8 cellular contexts compared by ENCODE assay signal in the genomic region with DNA sequence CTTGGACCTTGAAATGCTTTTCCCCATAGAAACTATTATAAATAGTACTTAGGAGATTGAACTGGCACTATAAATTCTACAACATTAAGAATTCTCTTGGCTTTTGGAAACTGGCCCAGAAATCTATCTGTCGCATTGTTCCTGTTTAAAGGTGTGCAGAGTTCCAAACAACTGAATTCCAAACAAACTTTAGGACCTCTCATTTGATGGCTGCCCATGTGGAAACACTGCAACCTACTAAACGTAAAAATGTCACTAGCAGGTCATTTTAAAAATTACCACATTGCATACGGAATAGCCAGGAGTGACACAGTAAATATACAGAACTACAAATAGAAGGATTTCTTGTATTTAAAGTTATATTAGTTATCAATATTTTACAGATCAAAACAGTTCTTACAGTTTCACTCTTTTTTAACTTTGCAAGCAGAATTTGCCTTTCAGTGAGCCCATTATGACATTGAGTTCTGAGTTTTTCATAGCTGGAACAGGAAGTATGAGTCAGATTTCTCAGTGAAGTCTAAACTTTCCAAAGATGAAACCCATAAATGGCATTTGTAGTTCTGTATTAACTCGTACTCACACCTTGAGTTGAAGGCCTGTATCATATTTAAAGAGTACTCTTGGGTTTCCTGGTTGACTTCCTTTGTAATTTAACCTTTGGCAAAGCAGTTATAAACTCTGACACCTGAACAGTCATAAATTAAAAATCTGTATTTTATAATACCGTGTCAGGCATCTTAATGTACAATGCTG.
A peak's percentile ranks its signal among the peaks of the same experiment; 100 is the strongest.
DNase-seq lines count a peak whose midpoint lies in the region; ATAC-seq and TF ChIP-seq lines count a peak whose summit lies in the region.

No MANE protein-coding gene starts in this region.

- intact Hi-C loops in OCI-LY7 (cut with micrococcal nuclease; ENCODE audit: unreplicated experiment) = no loop called here
- intact Hi-C loops in sciatic nerve (cut with DNase I) = no loop called here

- TF ChIP-seq CTCF in OCI-LY7 (conservative IDR thresholded peaks at IDR 0.05; ENCODE audit: low read length) (no peak), progenitor cell of endocrine pancreas (IDR thresholded peaks at IDR 0.05; ENCODE audit: unreplicated experiment) (no peak)

- CTCF ChIA-PET in OCI-LY7 (lab: Charles Lee; ENCODE audit: unreplicated experiment) = no interaction called here

- no peaks in the 10 kb centered on the region for H4K20me1 ChIP-seq in OCI-LY7 (ENCODE audit: insufficient read depth, low read length)

- peaks cover 24% of the 10 kb centered on the region for H3K4me1 Mint-ChIP-seq in progenitor cell of endocrine pancreas (ENCODE audit: low read depth)

- H3K27ac ChIP-seq in OCI-LY7 (ENCODE audit: low read depth, low read length, poor library complexity, severe bottlenecking) = no peak overlapping the region

- H3K36me3 ChIP-seq in OCI-LY7 (ENCODE audit: insufficient read depth, low read length) = no peaks in the 10 kb centered on the region

- H3K4me1 ChIP-seq in OCI-LY7 (ENCODE audit: insufficient read depth, low read length, poor library complexity, severe bottlenecking) = peaks cover 9% of the 10 kb centered on the region

- H3K4me3 Mint-ChIP-seq in progenitor cell of endocrine pancreas (ENCODE audit: low read depth) = no peak overlapping the region

- no peaks in the 10 kb centered on the region for H3K9me2 ChIP-seq in OCI-LY7 (ENCODE audit: insufficient read depth, low read length)

- peaks cover 10% of the 10 kb centered on the region for H3K27me3 Mint-ChIP-seq in progenitor cell of endocrine pancreas

- H3K9me3 ChIP-seq in OCI-LY7 (ENCODE audit: low read length) = no peaks in the 10 kb centered on the region

- no peaks in the 10 kb centered on the region for H3K9me3 Mint-ChIP-seq in progenitor cell of endocrine pancreas (ENCODE audit: low read depth)

- POLR2A ChIA-PET in OCI-LY7 (lab: Charles Lee) = no interaction called here

- ATAC-seq in GM18519 (IDR thresholded peaks at IDR 0.05; ENCODE audit: low FRiP score, unreplicated experiment) (peak; percentile 99), HG02943 (IDR thresholded peaks at IDR 0.05; ENCODE audit: low read depth, unreplicated experiment) (peak; percentile 98), esophagus mucosa (peak; percentile 55), sciatic nerve (no peak)

- no peaks in the 10 kb centered on the region for H3K79me2 ChIP-seq in OCI-LY7 (ENCODE audit: insufficient read depth, low read depth, low read length)

- H3K36me3 Mint-ChIP-seq in progenitor cell of endocrine pancreas (ENCODE audit: insufficient read depth) = no peaks in the 10 kb centered on the region

- peak overlapping the region; percentile 41; the same call in 1 of the 2 replicates for H2AFZ ChIP-seq in OCI-LY7 (ENCODE audit: low read length)

- no peak overlapping the region for H3K27ac Mint-ChIP-seq in progenitor cell of endocrine pancreas

- peak overlapping the region; percentile 26; the same call in 1 of the 2 replicates for H3K4me2 ChIP-seq in OCI-LY7 (ENCODE audit: low read length)

- no TSS peak for BruUV-seq in OCI-LY7 (replicated peaks; lab: Mats Ljungman, UMichigan)

- DNase-seq in AG08396 (ENCODE audit: low spot score) (peak; percentile 26), OCI-LY7 (ENCODE audit: low spot score) (no peak), sciatic nerve (ENCODE audit: low spot score) (no peak), progenitor cell of endocrine pancreas (ENCODE audit: low spot score, unreplicated experiment) (no peak)
- no peak for DNase-seq in activated CD4-positive, alpha-beta T cell treated with anti-CD3 and anti-CD28 coated beads for 48 hours

- H3K4me3 ChIP-seq in OCI-LY7 (ENCODE audit: low read depth, low read length, poor library complexity, severe bottlenecking) = no peak overlapping the region
